ENCODE assay signal across 1 cellular context in genomic region chr2:63545023-63545422, GRCh38.
TF ChIP-seq lines count a peak whose summit lies in the region.

No MANE protein-coding gene starts in this region.

TF ChIP-seq in GM23338, 12 proteins besides CTCF, POLR2A, EP300 and RAD21:
- TF ChIP-seq ZNF114 (CRISPR knock-in tag; IDR thresholded peaks at IDR 0.05) (no peak), REST (IDR thresholded peaks at IDR 0.05; ENCODE audit: unreplicated experiment) (no peak), POLR2AphosphoS5 (IDR thresholded peaks at IDR 0.05; ENCODE audit: low read depth) (no peak), ZNF331 (CRISPR knock-in tag; IDR thresholded peaks at IDR 0.05; ENCODE audit: low read depth) (no peak), CREB1 (CRISPR knock-in tag; IDR thresholded peaks at IDR 0.05; ENCODE audit: low read depth) (no peak), ZNF462 (CRISPR knock-in tag; IDR thresholded peaks at IDR 0.05) (no peak), ETS1 (IDR thresholded peaks at IDR 0.05) (no peak), EZH2 (IDR thresholded peaks at IDR 0.05; ENCODE audit: low read depth, unreplicated experiment) (no peak), JUNB (IDR thresholded peaks at IDR 0.05; ENCODE audit: unreplicated experiment) (no peak), NANOG (IDR thresholded peaks at IDR 0.05; ENCODE audit: borderline replicate concordance) (no peak), STAT1 (IDR thresholded peaks at IDR 0.05; ENCODE audit: unreplicated experiment) (no peak), EZH2phosphoT487 (IDR thresholded peaks at IDR 0.05; ENCODE audit: unreplicated experiment) (no peak)
